ENCODE assay signal across 19 cellular contexts in genomic region chr14:74667758-74668157, GRCh38. TPM values are rescaled to one million over a fixed set of nuclear protein-coding genes. Genes with fewer than 3 reads are reported as not detected.
DNase-seq lines count a peak whose midpoint lies in the region; ATAC-seq, FAIRE-seq and TF ChIP-seq lines count a peak whose summit lies in the region.
"Had no signal": no experiment of that assay in that cellular context is flagged by ENCODE, and none has a peak within 500 bp of the region (broad histone marks: within the 10 kb centered on the region; RNA-seq: fewer than 3 reads in every experiment).

No MANE protein-coding gene starts in this region.

- BruUV-seq in endothelial cell of umbilical vein (replicated peaks; lab: Mats Ljungman, UMichigan) (no TSS peak), A673 (replicated peaks; lab: Mats Ljungman, UMichigan) (no TSS peak)

- H3K4me3 Mint-ChIP-seq in activated naive CD4-positive, alpha-beta T cell treated with anti-CD3 and anti-CD28 coated beads, Interleukin-2, amount 50 U/mL, for 24 hours: no peak overlapping the region
- no peak overlapping the region for H3K4me3 Mint-ChIP-seq in activated CD4-positive, alpha-beta memory T cell treated with anti-CD3 and anti-CD28 coated beads for 36 hours
- no peak overlapping the region for H3K4me3 Mint-ChIP-seq in CD8-positive, alpha-beta memory T cell
- H3K4me3 Mint-ChIP-seq: central memory CD8-positive, alpha-beta T cell; endodermal cell; T-helper 1 cell treated with Interleukin-12 subunit alpha and Interleukin-12 subunit beta and Interleukin-4 antibody, amounts not matched to agents 30 μg/mL and 1 μg/mL, for 36 hours had no signal

- H3K27ac Mint-ChIP-seq in activated naive CD4-positive, alpha-beta T cell treated with anti-CD3 and anti-CD28 coated beads, Interleukin-2, amount 50 U/mL, for 24 hours: peak overlapping the region; percentile 26
- peak overlapping the region; percentile 65 for H3K27ac Mint-ChIP-seq in activated CD4-positive, alpha-beta memory T cell treated with anti-CD3 and anti-CD28 coated beads for 36 hours
- H3K27ac Mint-ChIP-seq in CD8-positive, alpha-beta memory T cell: peak overlapping the region in 1 of 8 donors; percentile 72
- H3K27ac Mint-ChIP-seq: endodermal cell; T-helper 1 cell treated with Interleukin-12 subunit alpha and Interleukin-12 subunit beta and Interleukin-4 antibody, amounts not matched to agents 30 μg/mL and 1 μg/mL, for 36 hours had no signal

- dilution Hi-C loops in endothelial cell of umbilical vein (cut with MboI; ENCODE audit: extremely low pct_ligation_motif_present, low sequenced_read_pairs): no loop called here

- no peaks in the 10 kb centered on the region for H3K9me3 ChIP-seq in endothelial cell of umbilical vein (replicated peaks; ENCODE audit: control insufficient read depth, insufficient read depth, low read length)
- H3K9me3 ChIP-seq in A673 (ENCODE audit: low read depth, low read length, poor library complexity, severe bottlenecking): no peaks in the 10 kb centered on the region
- H3K9me3 ChIP-seq in CD8-positive, alpha-beta memory T cell (ENCODE audit: low read length): no peaks in the 10 kb centered on the region
- H3K9me3 ChIP-seq: Caco-2, left lung, mucosa of descending colon had no signal

- CTCF ChIA-PET in activated CD4-positive, alpha-beta memory T cell treated with anti-CD3 and anti-CD28 coated beads for 36 hours (lab: Charles Lee): interaction anchor here (0.7 to 2.9 kb wide), 6 partner anchors 8 to 194 kb away, joined by 3 to 10 read pairs (median 4); partner anchors contain the start of gene LTBP2
- CTCF ChIA-PET in endothelial cell of umbilical vein (lab: Charles Lee): interaction anchor here (0.9 to 2.5 kb wide), 9 partner anchors 9 to 137 kb away, joined by 3 to 15 read pairs (median 9); partner anchors contain the start of gene LTBP2
- CTCF ChIA-PET in A673 (lab: Charles Lee): no interaction called here
- CTCF ChIA-PET in CD8-positive, alpha-beta memory T cell (lab: Charles Lee): interaction anchor here (1.0 to 3.6 kb wide), 3 partner anchors 50 to 59 kb away, joined by 3 to 13 read pairs (median 6); partner anchors contain the start of gene LTBP2

- intact Hi-C loops in activated CD4-positive, alpha-beta memory T cell treated with anti-CD3 and anti-CD28 coated beads for 36 hours (cut with micrococcal nuclease): no loop called here
- intact Hi-C loops in endothelial cell of umbilical vein (cut with micrococcal nuclease): loop anchor here (1.0 kb wide), 1 partner anchor 47 kb away; no protein-coding TSS in a partner anchor
- intact Hi-C loops in A673 (cut with micrococcal nuclease; ENCODE audit: unreplicated experiment): no loop called here

- no peaks in the 10 kb centered on the region for H4K20me1 ChIP-seq in endothelial cell of umbilical vein (replicated peaks; ENCODE audit: control insufficient read depth, extremely low read depth, insufficient read depth, low read length)

- no peaks in the 10 kb centered on the region for H3K27me3 Mint-ChIP-seq in activated naive CD4-positive, alpha-beta T cell treated with anti-CD3 and anti-CD28 coated beads, Interleukin-2, amount 50 U/mL, for 24 hours
- H3K27me3 Mint-ChIP-seq in activated CD4-positive, alpha-beta memory T cell treated with anti-CD3 and anti-CD28 coated beads for 36 hours: no peaks in the 10 kb centered on the region
- H3K27me3 Mint-ChIP-seq in CD8-positive, alpha-beta memory T cell: no peaks in the 10 kb centered on the region
- H3K27me3 Mint-ChIP-seq: central memory CD8-positive, alpha-beta T cell had no signal

- H3K4me2 ChIP-seq in endothelial cell of umbilical vein (ENCODE audit: insufficient read depth, low read length): peak overlapping the region; percentile 50

- DNase-seq in activated naive CD4-positive, alpha-beta T cell treated with anti-CD3 and anti-CD28 coated beads, Interleukin-2, amount 50 U/mL, for 16 hours: no peak
- DNase-seq in activated CD4-positive, alpha-beta memory T cell treated with anti-CD3 and anti-CD28 coated beads for 36 hours: no peak
- peak; percentile 64 for DNase-seq in endothelial cell of umbilical vein (ENCODE audit: low read depth, low spot score)
- no peak for DNase-seq in stimulated activated naive CD8-positive, alpha-beta T cell treated with anti-CD3 and anti-CD28 coated beads, Interleukin-15, Interleukin-2, amounts not matched to agents 100 U/mL and 50 U/mL, for 24 hours
- DNase-seq in A673 (ENCODE audit: low spot score): no peak
- no peak for DNase-seq in GM19238 (ENCODE audit: insufficient read length, low spot score)
- no peak for DNase-seq in CD8-positive, alpha-beta memory T cell
- DNase-seq: Caco-2; endodermal cell; foreskin keratinocyte; left lung; mucosa of descending colon; NCI-H2029 treated with DMSO at 0.1 percent for 48 hours; NCI-H510A; Right ventricle myocardium superior; stimulated activated CD4-positive, alpha-beta T cell treated with anti-CD3 and anti-CD28 coated beads, Interleukin-4, amount 100 ng/mL, for 1 hour had no signal

- peaks cover 7% of the 10 kb centered on the region for H3K4me1 Mint-ChIP-seq in activated naive CD4-positive, alpha-beta T cell treated with anti-CD3 and anti-CD28 coated beads, Interleukin-2, amount 50 U/mL, for 24 hours
- peaks cover 9% of the 10 kb centered on the region for H3K4me1 Mint-ChIP-seq in activated CD4-positive, alpha-beta memory T cell treated with anti-CD3 and anti-CD28 coated beads for 36 hours (ENCODE audit: low read depth)
- peaks cover 0 to 2% (median 0%) of the 10 kb centered on the region in 3 donors for H3K4me1 Mint-ChIP-seq in CD8-positive, alpha-beta memory T cell
- H3K4me1 Mint-ChIP-seq: central memory CD8-positive, alpha-beta T cell; endodermal cell had no signal

- peaks cover 42% of the 10 kb centered on the region for H3K4me1 ChIP-seq in endothelial cell of umbilical vein (ENCODE audit: control insufficient read depth, extremely low read depth, insufficient read depth, low read length)
- no peaks in the 10 kb centered on the region for H3K4me1 ChIP-seq in A673 (ENCODE audit: insufficient read depth, low read length, poor library complexity, severe bottlenecking)
- H3K4me1 ChIP-seq in CD8-positive, alpha-beta memory T cell (ENCODE audit: insufficient read depth, low read length): no peaks in the 10 kb centered on the region
- H3K4me1 ChIP-seq: Caco-2, left lung had no signal

- H3K36me3 ChIP-seq in endothelial cell of umbilical vein (ENCODE audit: control insufficient read depth in 2 of 2, extremely low read depth in 1 of 2, insufficient read depth in 2 of 2, low read length in 2 of 2) (peaks cover 19 to 22% of the 10 kb centered on the region in 2 experiments), A673 (ENCODE audit: insufficient read depth, low read length, poor library complexity, severe bottlenecking) (peaks cover 59% of the 10 kb centered on the region)
- H3K36me3 ChIP-seq in CD8-positive, alpha-beta memory T cell (ENCODE audit: insufficient read depth, low read length): peaks cover 41% of the 10 kb centered on the region

- no peaks in the 10 kb centered on the region for H3K9me3 Mint-ChIP-seq in activated naive CD4-positive, alpha-beta T cell treated with anti-CD3 and anti-CD28 coated beads, Interleukin-2, amount 50 U/mL, for 24 hours
- no peaks in the 10 kb centered on the region for H3K9me3 Mint-ChIP-seq in activated CD4-positive, alpha-beta memory T cell treated with anti-CD3 and anti-CD28 coated beads for 36 hours
- H3K9me3 Mint-ChIP-seq in CD8-positive, alpha-beta memory T cell: no peaks in the 10 kb centered on the region
- H3K9me3 Mint-ChIP-seq: central memory CD8-positive, alpha-beta T cell; endodermal cell; T-helper 1 cell treated with Interleukin-12 subunit alpha and Interleukin-12 subunit beta and Interleukin-4 antibody, amounts not matched to agents 30 μg/mL and 1 μg/mL, for 36 hours had no signal

- POLR2A ChIA-PET in activated CD4-positive, alpha-beta memory T cell treated with anti-CD3 and anti-CD28 coated beads for 36 hours (lab: Charles Lee): no interaction called here
- POLR2A ChIA-PET in endothelial cell of umbilical vein (lab: Charles Lee) (interaction anchor here (1.0 kb wide), 1 partner anchor 9 kb away, joined by 7 read pairs; no protein-coding TSS in a partner anchor), A673 (lab: Charles Lee; ENCODE audit: low non-redundant PET) (no interaction called here)
- POLR2A ChIA-PET in CD8-positive, alpha-beta memory T cell (lab: Charles Lee): no interaction called here

- no peaks in the 10 kb centered on the region for H3K27me3 ChIP-seq in endothelial cell of umbilical vein (ENCODE audit: control insufficient read depth in 2 of 2, insufficient read depth in 2 of 2, low read length in 2 of 2)
- H3K27me3 ChIP-seq in A673 (replicated peaks; ENCODE audit: insufficient read depth, low read depth, low read length, poor library complexity): no peaks in the 10 kb centered on the region
- H3K27me3 ChIP-seq in CD8-positive, alpha-beta memory T cell (ENCODE audit: insufficient read depth, low read length, poor library complexity, severe bottlenecking): no peaks in the 10 kb centered on the region
- H3K27me3 ChIP-seq: foreskin keratinocyte, left lung had no signal

- H3K4me3 ChIP-seq in endothelial cell of umbilical vein (replicated peaks in 1 of 3; ENCODE audit: insufficient read depth in 1 of 3, low read depth in 1 of 3, low read length in 3 of 3) (no peak overlapping the region), A673 (ENCODE audit: low read depth, low read length, poor library complexity, severe bottlenecking) (no peak overlapping the region)
- H3K4me3 ChIP-seq in CD8-positive, alpha-beta memory T cell (ENCODE audit: low read length): no peak overlapping the region
- H3K4me3 ChIP-seq: left lung, mucosa of descending colon had no signal

- no peak overlapping the region for H2AFZ ChIP-seq in endothelial cell of umbilical vein (ENCODE audit: low read depth, low read length)

- TF ChIP-seq POLR2A in endothelial cell of umbilical vein (IDR thresholded peaks at IDR 0.05; ENCODE audit: low read depth, low read length): no peak

- H3K27ac ChIP-seq in endothelial cell of umbilical vein (ENCODE audit: insufficient read depth, low read depth, low read length) (peak overlapping the region; percentile 74), A673 (ENCODE audit: low read depth, low read length, poor library complexity, severe bottlenecking) (no peak overlapping the region)
- H3K27ac ChIP-seq in CD8-positive, alpha-beta memory T cell (ENCODE audit: low read depth, low read length): no peak overlapping the region
- H3K27ac ChIP-seq: foreskin keratinocyte, left lung had no signal

- peak overlapping the region; percentile 31 for H3K9ac ChIP-seq in endothelial cell of umbilical vein (replicated peaks; ENCODE audit: extremely low read depth, insufficient read depth, low read length)

- H3K79me2 ChIP-seq in endothelial cell of umbilical vein (ENCODE audit: control insufficient read depth, insufficient read depth, low read length): no peaks in the 10 kb centered on the region

- no peaks in the 10 kb centered on the region for H3K9me1 ChIP-seq in endothelial cell of umbilical vein (replicated peaks; ENCODE audit: control insufficient read depth, extremely low read depth, insufficient read depth, low read length)

- peak; percentile 35 for FAIRE-seq in endothelial cell of umbilical vein (lab: Jason Lieb, UNC)

- TF ChIP-seq CTCF in endothelial cell of umbilical vein (IDR thresholded peaks at IDR 0.05; ENCODE audit: extremely low read depth in 1 of 2, insufficient read depth in 1 of 2, low read depth in 1 of 2, low read length in 2 of 2) (no peak), A673 (conservative IDR thresholded peaks at IDR 0.05; ENCODE audit: low read depth, low read length) (no peak)

- H3K36me3 Mint-ChIP-seq in activated naive CD4-positive, alpha-beta T cell treated with anti-CD3 and anti-CD28 coated beads, Interleukin-2, amount 50 U/mL, for 24 hours: peaks cover 21% of the 10 kb centered on the region
- H3K36me3 Mint-ChIP-seq in activated CD4-positive, alpha-beta memory T cell treated with anti-CD3 and anti-CD28 coated beads for 36 hours: peaks cover 57% of the 10 kb centered on the region
- H3K36me3 Mint-ChIP-seq in CD8-positive, alpha-beta memory T cell: peaks cover 13 to 92% (median 52%) of the 10 kb centered on the region in 3 donors

- peak; percentile 69 for ATAC-seq in stimulated activated naive CD8-positive, alpha-beta T cell treated with anti-CD3 and anti-CD28 coated beads, Interleukin-15, Interleukin-2, amounts not matched to agents 100 U/mL and 50 U/mL, for 24 hours
- ATAC-seq: foreskin keratinocyte, left lung, mucosa of descending colon had no signal

RNA-seq across cellular contexts. Expression of gene AREL1, which starts 45.1 kb away (rescaled TPM):
- total RNA-seq in activated CD4-positive, alpha-beta memory T cell treated with anti-CD3 and anti-CD28 coated beads for 36 hours: 10 to 100 TPM; 31.9 to 34.6 TPM
- 46.4 and 50.3 TPM in 2 replicates for total RNA-seq in endothelial cell of umbilical vein
- polyA plus RNA-seq in endothelial cell of umbilical vein: 67.2 and 87.1 TPM in 2 replicates
- 32.8 and 35.8 TPM in 2 replicates for polyA plus RNA-seq in endothelial cell of umbilical vein (2011; cell fraction: cytosol; rRNA removed)
- polyA plus RNA-seq in endothelial cell of umbilical vein (2011; cell fraction: nucleus; rRNA removed): 120 and 158 TPM in 2 replicates
- 25.4 and 28.7 TPM in 2 replicates for polyA plus RNA-seq in endothelial cell of umbilical vein (2012)
- 221 and 264 TPM in 2 replicates for polyA minus RNA-seq in endothelial cell of umbilical vein
- 20.8 TPM for polyA minus RNA-seq in endothelial cell of umbilical vein (2011; cell fraction: cytosol; rRNA and poly(A)+ RNA removed)
- polyA minus RNA-seq in endothelial cell of umbilical vein (2011; cell fraction: nucleus; rRNA and poly(A)+ RNA removed): 133 and 153 TPM in 2 replicates
- 48.7 and 52.1 TPM in 2 replicates for total RNA-seq in A673 (2021)
- total RNA-seq in CD8-positive, alpha-beta memory T cell: 10 to 100 TPM; 37.0 to 37.7 TPM
- 28.6 TPM for polyA plus RNA-seq in CD8-positive, alpha-beta memory T cell

RNA-seq across cellular contexts. Expression of gene FCF1, which starts 45.2 kb away (rescaled TPM):
- total RNA-seq in activated CD4-positive, alpha-beta memory T cell treated with anti-CD3 and anti-CD28 coated beads for 36 hours: 10 to 100 TPM; 72.1 to 72.5 TPM
- total RNA-seq in endothelial cell of umbilical vein (57.8 and 58.2 TPM in 2 replicates), A673 (2021) (73.1 and 74.2 TPM in 2 replicates)
- polyA plus RNA-seq in endothelial cell of umbilical vein: 24.4 and 26.2 TPM in 2 replicates
- 51.1 and 51.3 TPM in 2 replicates for polyA plus RNA-seq in endothelial cell of umbilical vein (2011; cell fraction: cytosol; rRNA removed)
- polyA plus RNA-seq in endothelial cell of umbilical vein (2011; cell fraction: nucleus; rRNA removed): 24.9 and 32.5 TPM in 2 replicates
- polyA plus RNA-seq in endothelial cell of umbilical vein (2012): 51.4 and 70.1 TPM in 2 replicates
- polyA minus RNA-seq in endothelial cell of umbilical vein: 39.9 and 50.5 TPM in 2 replicates
- 15.2 TPM for polyA minus RNA-seq in endothelial cell of umbilical vein (2011; cell fraction: cytosol; rRNA and poly(A)+ RNA removed)
- polyA minus RNA-seq in endothelial cell of umbilical vein (2011; cell fraction: nucleus; rRNA and poly(A)+ RNA removed): 10.0 and 19.0 TPM in 2 replicates
- 10 to 100 TPM; 87.2 to 88.6 TPM for total RNA-seq in CD8-positive, alpha-beta memory T cell
- 33.0 TPM for polyA plus RNA-seq in CD8-positive, alpha-beta memory T cell

RNA-seq across cellular contexts. Expression of gene LTBP2, which starts 55.7 kb away (rescaled TPM):
- under 1 TPM; 0.10 to 0.31 TPM for total RNA-seq in activated CD4-positive, alpha-beta memory T cell treated with anti-CD3 and anti-CD28 coated beads for 36 hours
- total RNA-seq in endothelial cell of umbilical vein (264 and 268 TPM in 2 replicates), A673 (2021) (0.26 and 0.57 TPM in 2 replicates)
- polyA plus RNA-seq in endothelial cell of umbilical vein: 208 and 209 TPM in 2 replicates
- polyA plus RNA-seq in endothelial cell of umbilical vein (2011; cell fraction: cytosol; rRNA removed): 182 and 200 TPM in 2 replicates
- polyA plus RNA-seq in endothelial cell of umbilical vein (2011; cell fraction: nucleus; rRNA removed): 302 and 337 TPM in 2 replicates
- 319 and 426 TPM in 2 replicates for polyA plus RNA-seq in endothelial cell of umbilical vein (2012)
- 357 and 369 TPM in 2 replicates for polyA minus RNA-seq in endothelial cell of umbilical vein
- not detected for polyA minus RNA-seq in endothelial cell of umbilical vein (2011; cell fraction: cytosol; rRNA and poly(A)+ RNA removed)
- 150 and 213 TPM in 2 replicates for polyA minus RNA-seq in endothelial cell of umbilical vein (2011; cell fraction: nucleus; rRNA and poly(A)+ RNA removed)
- under 1 TPM; 0.24 to 0.42 TPM for total RNA-seq in CD8-positive, alpha-beta memory T cell
- polyA plus RNA-seq in CD8-positive, alpha-beta memory T cell: 0.83 TPM

Comparison
In these comparisons a context has a peak if more than half of its experiments do, and no peak if none do; other contexts are left out.
1. RNA of gene LTBP2, which starts 55.7 kb away (total RNA-seq): 264 to 268 TPM in endothelial cell of umbilical vein; 0.24 to 0.42 TPM in CD8-positive, alpha-beta memory T cell, 0.10 to 0.31 TPM in activated CD4-positive, alpha-beta memory T cell treated with anti-CD3 and anti-CD28 coated beads for 36 hours and 0.26 to 0.57 TPM in A673; every median in the first group is over 100 times any median in the second.